In the genomic region with DNA sequence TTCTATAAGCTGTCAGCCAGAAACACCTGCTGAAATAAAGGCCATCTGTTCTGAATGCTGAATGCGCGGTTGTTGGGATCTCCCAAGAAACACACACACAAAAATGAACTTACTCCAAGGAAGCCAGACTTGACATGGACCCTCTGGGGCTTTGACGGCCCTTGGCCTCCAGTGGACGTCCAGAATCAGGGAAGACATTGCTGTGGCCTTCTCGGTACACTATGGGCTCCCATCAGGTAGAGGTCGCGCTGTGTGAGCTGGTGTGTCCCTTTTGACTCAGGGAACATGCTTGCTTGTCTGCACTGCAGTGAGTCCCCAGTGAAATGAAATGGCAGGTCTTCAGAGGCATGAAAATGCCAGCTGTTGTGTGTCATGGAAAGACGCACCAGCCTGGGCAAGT, we compare ENCODE assay signal across 22 cellular contexts.
"Had no signal": no experiment of that assay in that cellular context is flagged by ENCODE, and none has a peak within 500 bp of the region (broad histone marks: within the 10 kb centered on the region; RNA-seq: fewer than 3 reads in every experiment).

No MANE protein-coding gene starts in this region.

- H3K36me3 Mint-ChIP-seq: activated naive CD4-positive, alpha-beta T cell treated with anti-CD3 and anti-CD28 coated beads, Interleukin-2, amount 10 ng/mL, durations not matched to agents 7 days and 5 days; activated naive CD8-positive, alpha-beta T cell treated with anti-CD3 and anti-CD28 coated beads, Interleukin-2, amount 10 ng/mL, durations not matched to agents 7 days and 5 days had no signal

- DNase-seq: activated CD4-positive, alpha-beta T cell treated with anti-CD3 and anti-CD28 coated beads for 4 hours; activated CD8-positive, alpha-beta memory T cell treated with anti-CD3 and anti-CD28 coated beads, Interleukin-2, amount 50 U/mL, for 4 hours; activated CD8-positive, alpha-beta T cell treated with anti-CD3 and anti-CD28 coated beads for 36 hours; activated gamma-delta T cell treated with Interleukin-2 at 50 U/mL for 16 hours; activated naive CD4-positive, alpha-beta T cell treated with anti-CD3 and anti-CD28 coated beads, Interleukin-2, amount 10 ng/mL, durations not matched to agents 7 days and 5 days; activated naive CD8-positive, alpha-beta T cell treated with anti-CD3 and anti-CD28 coated beads, Interleukin-2, amount 10 ng/mL, durations not matched to agents 7 days and 5 days; activated T-cell treated with anti-CD3 and anti-CD28 coated beads, Interleukin-2, amount 50 U/mL, for 72 hours; caudate nucleus; NCI-H1092; NCI-H1417; NCI-H187; NCI-H2081; NCI-H2227 treated with DMSO at 0.1 percent for 48 hours; NCI-H446 treated with DMSO at 0.1 percent for 48 hours; NCI-H526 treated with DMSO at 0.1 percent for 48 hours; PC-3; SHP77; SW 1271 had no signal

- H3K9me3 Mint-ChIP-seq: activated CD8-positive, alpha-beta T cell treated with anti-CD3 and anti-CD28 coated beads for 36 hours; activated naive CD4-positive, alpha-beta T cell treated with anti-CD3 and anti-CD28 coated beads, Interleukin-2, amount 10 ng/mL, durations not matched to agents 7 days and 5 days; activated naive CD8-positive, alpha-beta T cell treated with anti-CD3 and anti-CD28 coated beads, Interleukin-2, amount 10 ng/mL, durations not matched to agents 7 days and 5 days; activated T-cell treated with anti-CD3 and anti-CD28 coated beads, Interleukin-2, amount 50 U/mL, for 72 hours; activated T-helper 2 cell treated with anti-CD3 and anti-CD28 coated beads, Interferon-gamma antibody, Interleukin-2, Interleukin-4, amounts not matched to agents 10 μg/mL and 5 μg/mL and 100 μg/mL, durations not matched to agents 14 hours and 24 hours and 36 hours had no signal

- H3K4me3 Mint-ChIP-seq: activated CD8-positive, alpha-beta T cell treated with anti-CD3 and anti-CD28 coated beads for 36 hours; activated naive CD4-positive, alpha-beta T cell treated with anti-CD3 and anti-CD28 coated beads, Interleukin-2, amount 10 ng/mL, durations not matched to agents 7 days and 5 days; activated naive CD8-positive, alpha-beta T cell treated with anti-CD3 and anti-CD28 coated beads, Interleukin-2, amount 10 ng/mL, durations not matched to agents 7 days and 5 days; activated T-cell treated with anti-CD3 and anti-CD28 coated beads, Interleukin-2, amount 50 U/mL, for 72 hours had no signal

- H3K4me1 Mint-ChIP-seq: activated naive CD4-positive, alpha-beta T cell treated with anti-CD3 and anti-CD28 coated beads, Interleukin-2, amount 10 ng/mL, durations not matched to agents 7 days and 5 days; activated naive CD8-positive, alpha-beta T cell treated with anti-CD3 and anti-CD28 coated beads, Interleukin-2, amount 10 ng/mL, durations not matched to agents 7 days and 5 days had no signal

- H3K9me3 ChIP-seq: adrenal gland, SJSA1 had no signal

- H3K4me3 ChIP-seq: adrenal gland, SJSA1 had no signal

- H3K27ac ChIP-seq: adrenal gland, KMS-11, SJSA1 had no signal

- H3K36me3 ChIP-seq: adrenal gland, SJSA1 had no signal

- H3K4me1 ChIP-seq: SJSA1 had no signal

- H3K27me3 Mint-ChIP-seq: activated CD8-positive, alpha-beta T cell treated with anti-CD3 and anti-CD28 coated beads for 36 hours had no signal

- H3K27me3 ChIP-seq: adrenal gland, SJSA1 had no signal

- H3K27ac Mint-ChIP-seq: activated CD8-positive, alpha-beta T cell treated with anti-CD3 and anti-CD28 coated beads for 36 hours; activated naive CD4-positive, alpha-beta T cell treated with anti-CD3 and anti-CD28 coated beads, Interleukin-2, amount 10 ng/mL, durations not matched to agents 7 days and 5 days; activated naive CD8-positive, alpha-beta T cell treated with anti-CD3 and anti-CD28 coated beads, Interleukin-2, amount 10 ng/mL, durations not matched to agents 7 days and 5 days; activated T-cell treated with anti-CD3 and anti-CD28 coated beads, Interleukin-2, amount 50 U/mL, for 72 hours; activated T-helper 2 cell treated with anti-CD3 and anti-CD28 coated beads, Interferon-gamma antibody, Interleukin-2, Interleukin-4, amounts not matched to agents 10 μg/mL and 5 μg/mL and 100 μg/mL, durations not matched to agents 14 hours and 24 hours and 36 hours had no signal
